ENCODE assay signal across 17 cellular contexts in the genomic region with DNA sequence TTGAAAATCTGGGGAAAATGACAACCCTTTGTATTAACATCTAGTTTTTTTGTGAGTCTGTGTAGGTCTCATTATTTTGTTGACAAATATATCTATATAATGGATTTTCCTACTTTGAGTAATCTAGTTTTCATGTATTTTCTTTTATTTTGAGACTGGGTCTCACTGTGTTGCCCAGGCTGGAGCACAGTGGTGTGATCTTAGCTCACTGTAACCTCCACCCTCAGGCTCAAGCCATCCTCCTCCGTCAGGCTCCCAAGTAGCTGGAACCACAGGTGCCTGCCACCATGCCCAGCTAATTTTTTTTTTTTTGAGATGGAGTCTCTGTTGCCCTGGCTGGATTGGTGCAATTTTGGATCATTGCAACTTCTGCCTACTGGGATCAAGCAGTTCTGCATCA. TPM values are rescaled to one million over a fixed set of nuclear protein-coding genes. Genes with fewer than 3 reads are reported as not detected.
DNase-seq lines count a peak whose midpoint lies in the region; FAIRE-seq and TF ChIP-seq lines count a peak whose summit lies in the region.
"Had no signal": no experiment of that assay in that cellular context is flagged by ENCODE, and none has a peak within 500 bp of the region (broad histone marks: within the 10 kb centered on the region; RNA-seq: fewer than 3 reads in every experiment).

No MANE protein-coding gene starts in this region.

- peaks cover 10% of the 10 kb centered on the region for H3K4me1 ChIP-seq in HUES6 (ENCODE audit: control insufficient read depth, insufficient read depth, low read length)
- peaks cover 10% of the 10 kb centered on the region for H3K4me1 ChIP-seq in parathyroid adenoma
- H3K4me1 ChIP-seq in small intestine (ENCODE audit: control insufficient read depth in 2 of 2, insufficient read depth in 1 of 2, low read depth in 1 of 2, low read length in 1 of 2): no peaks in the 10 kb centered on the region
- no peaks in the 10 kb centered on the region for H3K4me1 ChIP-seq in OCI-LY7 (ENCODE audit: insufficient read depth, low read length, poor library complexity, severe bottlenecking)
- H3K4me1 ChIP-seq: BLaER1, Caco-2, HAP-1 had no signal

- DNase-seq in frontal cortex (ENCODE audit: low spot score in 2 of 2) (no peak), small intestine (no peak), NCI-H2107 (lab: John Stamatoyannopoulos, UW) (no peak), OCI-LY7 (ENCODE audit: low spot score) (no peak)
- DNase-seq: Caco-2; CD4-positive, CD25-positive, alpha-beta regulatory T cell; CD8-positive, alpha-beta T cell; DMS153; DND-41; HFFc6 had no signal

- H3K36me3 ChIP-seq in HUES6 (ENCODE audit: control insufficient read depth, insufficient read depth, low read length) (peaks cover 84% of the 10 kb centered on the region), parathyroid adenoma (ENCODE audit: control insufficient read depth, insufficient read depth, low read length) (no peaks in the 10 kb centered on the region), small intestine (ENCODE audit: control insufficient read depth in 2 of 2, insufficient read depth in 2 of 2, low read length in 2 of 2) (peaks cover 5 to 7% of the 10 kb centered on the region in 2 donors), OCI-LY7 (ENCODE audit: insufficient read depth, low read length) (peaks cover 80% of the 10 kb centered on the region)
- H3K36me3 ChIP-seq: HAP-1 had no signal

- CTCF ChIA-PET in OCI-LY7 (lab: Charles Lee; ENCODE audit: unreplicated experiment): no interaction called here

- H3K9me3 ChIP-seq in HUES6 (ENCODE audit: control insufficient read depth, insufficient read depth, low read depth, low read length) (peaks cover 7% of the 10 kb centered on the region; the same call in 1 of the 2 replicates), parathyroid adenoma (ENCODE audit: control insufficient read depth, low read length) (no peaks in the 10 kb centered on the region), small intestine (ENCODE audit: control insufficient read depth, low read depth) (no peaks in the 10 kb centered on the region), OCI-LY7 (ENCODE audit: low read length) (no peaks in the 10 kb centered on the region)
- H3K9me3 ChIP-seq: HAP-1 had no signal

- TF ChIP-seq CTCF in parathyroid adenoma (IDR thresholded peaks at IDR 0.05): no peak
- TF ChIP-seq CTCF in OCI-LY7 (conservative IDR thresholded peaks at IDR 0.05; ENCODE audit: low read length): no peak

- H3K9ac ChIP-seq in HUES6 (ENCODE audit: low read length) (no peak overlapping the region), parathyroid adenoma (no peak overlapping the region)
- H3K9ac ChIP-seq: BLaER1 had no signal

- intact Hi-C loops in OCI-LY7 (cut with micrococcal nuclease; ENCODE audit: unreplicated experiment): no loop called here

- no peaks in the 10 kb centered on the region for H4K20me1 ChIP-seq in OCI-LY7 (ENCODE audit: insufficient read depth, low read length)
- H4K20me1 ChIP-seq: BLaER1 had no signal

- H3K9me2 ChIP-seq in OCI-LY7 (ENCODE audit: insufficient read depth, low read length): no peaks in the 10 kb centered on the region

- POLR2A ChIA-PET in OCI-LY7 (lab: Charles Lee): interaction anchor here (0.7 kb wide), 1 partner anchor 13 kb away, joined by 3 read pairs; no protein-coding TSS in a partner anchor

- H3K27ac ChIP-seq in HUES6 (ENCODE audit: low read depth, low read length) (0 out of 2 replicates have a peak overlapping the region, but pooled peaks have one; percentile 26), parathyroid adenoma (peak overlapping the region; percentile 17), small intestine (ENCODE audit: low read depth in 1 of 2, low read length in 1 of 2) (no peak overlapping the region), OCI-LY7 (ENCODE audit: low read depth, low read length, poor library complexity, severe bottlenecking) (no peak overlapping the region)
- H3K27ac ChIP-seq: BLaER1, C4-2B had no signal

- no TSS peak for BruUV-seq in OCI-LY7 (replicated peaks; lab: Mats Ljungman, UMichigan)

- FAIRE-seq in frontal cortex (lab: Jason Lieb, UNC) (peak; percentile 30), small intestine (lab: Jason Lieb, UNC) (no peak)
- FAIRE-seq: G401.6, GM12892 had no signal

- H3K4me2 ChIP-seq in parathyroid adenoma (ENCODE audit: low read length) (no peak overlapping the region), OCI-LY7 (ENCODE audit: low read length) (no peak overlapping the region)
- H3K4me2 ChIP-seq: BLaER1 had no signal

- no peaks in the 10 kb centered on the region for H3K27me3 ChIP-seq in HUES6 (ENCODE audit: control insufficient read depth, insufficient read depth, low read length)
- no peaks in the 10 kb centered on the region for H3K27me3 ChIP-seq in parathyroid adenoma (ENCODE audit: control insufficient read depth, insufficient read depth, low read length)
- H3K27me3 ChIP-seq in small intestine (ENCODE audit: control insufficient read depth in 2 of 2, insufficient read depth in 2 of 2, low read length in 2 of 2): no peaks in the 10 kb centered on the region
- H3K27me3 ChIP-seq: BLaER1 had no signal

- WGBS in small intestine, 3 donors: 86 to 100% (median 96%) methylated on average over 1 of the region's 1 CpG

- H2AFZ ChIP-seq in parathyroid adenoma (no peak overlapping the region), OCI-LY7 (ENCODE audit: low read length) (no peak overlapping the region)

- H3K4me3 ChIP-seq in HUES6 (ENCODE audit: low read depth, low read length) (no peak overlapping the region), parathyroid adenoma (ENCODE audit: low read depth, low read length) (no peak overlapping the region), small intestine (ENCODE audit: low read depth in 1 of 2, low read length in 2 of 2) (no peak overlapping the region), OCI-LY7 (ENCODE audit: low read depth, low read length, poor library complexity, severe bottlenecking) (no peak overlapping the region)
- H3K4me3 ChIP-seq: BLaER1, HAP-1 had no signal

- H3K79me2 ChIP-seq in parathyroid adenoma: peaks cover 4% of the 10 kb centered on the region
- no peaks in the 10 kb centered on the region for H3K79me2 ChIP-seq in OCI-LY7 (ENCODE audit: insufficient read depth, low read depth, low read length)

RNA-seq across cellular contexts. Expression of a gene that starts 9.2 kb away (rescaled TPM):
- total RNA-seq in frontal cortex: 37.5 TPM
- 1 to 10 TPM; 2.4 to 4.5 (median 4.0) TPM for polyA plus RNA-seq in small intestine
- 20.2 and 21.0 TPM in 2 replicates for total RNA-seq in OCI-LY7 (2014; rRNA removed; shearing (Covaris generic))
- total RNA-seq in OCI-LY7 (2022): 21.0 and 23.2 TPM in 2 replicates

RNA-seq across cellular contexts. Expression of a gene that starts 20.2 kb away (rescaled TPM):
- 24.1 TPM for total RNA-seq in frontal cortex
- 1 to 10 TPM; 3.2 to 3.6 (median 3.4) TPM for polyA plus RNA-seq in small intestine
- 14.6 and 16.2 TPM in 2 replicates for total RNA-seq in OCI-LY7 (2014; rRNA removed; shearing (Covaris generic))
- total RNA-seq in OCI-LY7 (2022): 14.2 and 17.4 TPM in 2 replicates

RNA-seq across cellular contexts. Expression of a gene that starts 41.2 kb away (rescaled TPM):
- 23.6 TPM for total RNA-seq in frontal cortex
- 1 to 10 TPM; 2.2 to 2.6 (median 2.5) TPM for polyA plus RNA-seq in small intestine
- 7.2 and 7.7 TPM in 2 replicates for total RNA-seq in OCI-LY7 (2014; rRNA removed; shearing (Covaris generic))
- total RNA-seq in OCI-LY7 (2022): 6.8 and 8.0 TPM in 2 replicates

RNA-seq across cellular contexts. Expression of a gene that starts 57.0 kb away (rescaled TPM):
- total RNA-seq in frontal cortex (18.8 TPM), OCI-LY7 (2022) (16.0 and 17.5 TPM in 2 replicates)
- polyA plus RNA-seq in small intestine: 1 to 10 TPM; 5.1 to 6.5 (median 5.8) TPM
- 11.0 and 14.0 TPM in 2 replicates for total RNA-seq in OCI-LY7 (2014; rRNA removed; shearing (Covaris generic))

Comparison
In these comparisons a context has a peak if more than half of its experiments do, and no peak if none do; other contexts are left out.
1. H3K27ac ChIP-seq: peak in HUES6 (single experiment) and parathyroid adenoma (single experiment); none in small intestine (0 of 2) and OCI-LY7 (single experiment).